In the genomic region with DNA sequence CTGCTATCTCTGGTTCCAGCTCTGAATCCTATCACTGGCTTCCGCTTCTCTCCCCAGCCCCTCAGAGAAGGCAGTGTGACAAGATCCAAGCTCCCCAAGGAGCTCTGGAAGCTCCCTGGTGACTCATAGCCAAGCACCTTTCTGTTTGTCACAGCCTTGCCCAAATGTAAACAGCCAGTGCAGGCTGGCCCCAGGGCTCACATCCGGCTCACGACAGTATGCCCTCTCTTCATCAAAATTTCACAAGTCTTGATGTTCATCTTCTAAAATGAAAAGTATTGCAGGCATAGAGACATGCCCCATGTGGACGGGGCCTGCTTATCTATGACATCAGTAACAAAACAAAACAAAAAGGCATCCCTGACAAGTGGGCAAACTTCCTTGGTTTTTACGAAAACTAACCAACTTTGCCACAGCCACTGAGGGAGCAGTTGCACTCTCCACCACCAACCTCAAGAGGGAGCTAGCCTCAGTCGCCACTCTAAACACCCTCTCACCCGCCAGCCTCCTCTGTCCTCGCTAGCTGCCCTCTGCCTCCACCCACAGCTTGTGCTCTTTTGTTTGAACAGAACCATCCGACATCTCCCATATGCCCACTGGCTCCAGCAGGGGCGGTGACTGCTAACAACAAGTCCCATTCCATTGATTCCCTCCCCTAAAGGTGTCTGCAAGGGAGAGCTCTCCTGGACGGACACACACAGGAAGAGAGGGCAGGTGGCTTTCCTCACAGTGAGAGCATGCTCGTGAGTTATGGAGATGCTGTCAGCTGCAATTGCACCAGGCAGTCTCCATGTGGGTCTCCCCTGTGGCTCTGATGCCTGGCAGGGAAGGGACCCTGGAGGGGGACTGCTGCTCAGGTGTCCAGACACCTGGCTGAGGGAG, we compare ENCODE assay signal across 9 cellular contexts.
A peak's percentile ranks its signal among the peaks of the same experiment; 100 is the strongest.
DNase-seq lines count a peak whose midpoint lies in the region; ATAC-seq and TF ChIP-seq lines count a peak whose summit lies in the region.
"Had no signal": no experiment of that assay in that cellular context is flagged by ENCODE, and none has a peak within 500 bp of the region (broad histone marks: within the 10 kb centered on the region; RNA-seq: fewer than 3 reads in every experiment).

No MANE protein-coding gene starts in this region.

- peak; percentile 26 for TF ChIP-seq CTCF in cardiac fibroblast (IDR thresholded peaks at IDR 0.05; ENCODE audit: low read depth, low read length)
- peak; percentile 53 for TF ChIP-seq CTCF in neural progenitor cell (IDR thresholded peaks at IDR 0.05)

- DNase-seq in ELR (ENCODE audit: low read depth) (peak; percentile 56), NCI-H1105 (lab: John Stamatoyannopoulos, UW) (peak; percentile 21), cardiac fibroblast (ENCODE audit: low read depth in 2 of 2) (no peak), neural progenitor cell (ENCODE audit: low spot score) (peak; percentile 33)
- no peak for DNase-seq in T-helper 2 cell treated with Interferon-gamma antibody and Interleukin-4, amounts not matched to agents 5 μg/mL and 100 μg/mL, for 36 hours (ENCODE audit: low spot score)
- DNase-seq in stimulated activated CD4-positive, alpha-beta T cell treated with anti-CD3 and anti-CD28 coated beads, Interleukin-1b, Interleukin-23, amount 100 ng/mL, for 48 hours: no peak
- DNase-seq: SW 1271 had no signal

- ATAC-seq in HG03175 (IDR thresholded peaks at IDR 0.05; ENCODE audit: unreplicated experiment): no peak
- ATAC-seq in HG02588 (IDR thresholded peaks at IDR 0.05; ENCODE audit: unreplicated experiment): no peak

- H3K9ac ChIP-seq in neural progenitor cell: no peak overlapping the region

- H3K27ac ChIP-seq in neural progenitor cell: no peak overlapping the region

- no peak overlapping the region for H3K4me2 ChIP-seq in neural progenitor cell

- no peaks in the 10 kb centered on the region for H3K36me3 Mint-ChIP-seq in neural progenitor cell
- no peaks in the 10 kb centered on the region for H3K36me3 Mint-ChIP-seq in T-helper 2 cell treated with Interferon-gamma antibody and Interleukin-4, amounts not matched to agents 5 μg/mL and 100 μg/mL, for 36 hours (ENCODE audit: low read depth)

- no peak overlapping the region for H3K4me3 Mint-ChIP-seq in neural progenitor cell
- no peak overlapping the region for H3K4me3 Mint-ChIP-seq in T-helper 2 cell treated with Interferon-gamma antibody and Interleukin-4, amounts not matched to agents 5 μg/mL and 100 μg/mL, for 36 hours

- H3F3A ChIP-seq in neural progenitor cell (ENCODE audit: low read depth): no peaks in the 10 kb centered on the region

- H2AFZ ChIP-seq in neural progenitor cell (replicated peaks): peak overlapping the region; percentile 76

- no peaks in the 10 kb centered on the region for H3K27me3 ChIP-seq in neural progenitor cell

- no peaks in the 10 kb centered on the region for H3K36me3 ChIP-seq in neural progenitor cell

- peaks cover 21% of the 10 kb centered on the region for H3K27me3 Mint-ChIP-seq in neural progenitor cell (ENCODE audit: insufficient read depth, low read depth)
- H3K27me3 Mint-ChIP-seq in T-helper 2 cell treated with Interferon-gamma antibody and Interleukin-4, amounts not matched to agents 5 μg/mL and 100 μg/mL, for 36 hours (ENCODE audit: low read depth): no peaks in the 10 kb centered on the region

- peak overlapping the region; percentile 62 for H3K27ac Mint-ChIP-seq in neural progenitor cell
- no peak overlapping the region for H3K27ac Mint-ChIP-seq in T-helper 2 cell treated with Interferon-gamma antibody and Interleukin-4, amounts not matched to agents 5 μg/mL and 100 μg/mL, for 36 hours

- no peaks in the 10 kb centered on the region for H3K4me1 ChIP-seq in neural progenitor cell

- H3K79me2 ChIP-seq in neural progenitor cell (ENCODE audit: low read depth): no peaks in the 10 kb centered on the region

- no peaks in the 10 kb centered on the region for H4K20me1 ChIP-seq in neural progenitor cell (ENCODE audit: low read depth)

- H3K4me3 ChIP-seq in cardiac fibroblast (replicated peaks in 1 of 2; ENCODE audit: low read depth in 2 of 2, low read length in 2 of 2) (no peak overlapping the region), neural progenitor cell (no peak overlapping the region)

- H3K4me1 Mint-ChIP-seq in neural progenitor cell: peaks cover 32% of the 10 kb centered on the region
- no peaks in the 10 kb centered on the region for H3K4me1 Mint-ChIP-seq in T-helper 2 cell treated with Interferon-gamma antibody and Interleukin-4, amounts not matched to agents 5 μg/mL and 100 μg/mL, for 36 hours (ENCODE audit: low read depth)

- H3K9me3 Mint-ChIP-seq in neural progenitor cell: no peaks in the 10 kb centered on the region
- no peaks in the 10 kb centered on the region for H3K9me3 Mint-ChIP-seq in T-helper 2 cell treated with Interferon-gamma antibody and Interleukin-4, amounts not matched to agents 5 μg/mL and 100 μg/mL, for 36 hours

- no peaks in the 10 kb centered on the region for H3K9me3 ChIP-seq in neural progenitor cell (ENCODE audit: low read depth)

Comparison
In these comparisons a context has a peak if more than half of its experiments do, and no peak if none do; other contexts are left out.
1. DNase-seq: peak in ELR (single experiment), NCI-H1105 (single experiment) and neural progenitor cell (single experiment); none in cardiac fibroblast (0 of 2), T-helper 2 cell treated with Interferon-gamma antibody and Interleukin-4, amounts not matched to agents 5 μg/mL and 100 μg/mL, for 36 hours (single experiment) and stimulated activated CD4-positive, alpha-beta T cell treated with anti-CD3 and anti-CD28 coated beads, Interleukin-1b, Interleukin-23, amount 100 ng/mL, for 48 hours (single experiment).